In genomic region chr9:19985081-19985480, GRCh38 we compare ENCODE assay signal across 20 cellular contexts.
"Had no signal": no experiment of that assay in that cellular context is flagged by ENCODE, and none has a peak within 500 bp of the region (broad histone marks: within the 10 kb centered on the region; RNA-seq: fewer than 3 reads in every experiment).

No MANE protein-coding gene starts in this region.

- H3K27ac ChIP-seq: foreskin keratinocyte, left ventricle myocardium inferior, neural progenitor cell, sigmoid colon, thoracic aorta, vagina had no signal

- H3K4me3 ChIP-seq: left ventricle myocardium inferior, neural progenitor cell, sigmoid colon, thoracic aorta, vagina had no signal

- DNase-seq: activated CD4-positive, alpha-beta T cell treated with anti-CD3 and anti-CD28 coated beads for 1 hour; activated CD4-positive, alpha-beta T cell treated with anti-CD3 and anti-CD28 coated beads, Interleukin-2, amount 50 U/mL, for 1 hour; activated CD8-positive, alpha-beta T cell treated with anti-CD3 and anti-CD28 coated beads, Interleukin-2, amount 10 ng/mL, durations not matched to agents 7 days and 5 days; activated gamma-delta T cell treated with Interleukin-2 at 50 U/mL for 16 hours; aorta; caudate nucleus; effector CD4-positive, alpha-beta T cell; erythroblast; head of caudate nucleus; hypothalamus; left ventricle myocardium inferior; naive thymus-derived CD8-positive, alpha-beta T cell; sigmoid colon; stimulated activated CD4-positive, alpha-beta T cell treated with anti-CD3 and anti-CD28 coated beads, Interleukin-2, amount 100 ng/mL, for 48 hours; stimulated activated CD8-positive, alpha-beta memory T cell treated with anti-CD3 and anti-CD28 coated beads, Interleukin-4, amount 100 ng/mL, for 48 hours; stimulated activated naive B cell treated with anti-CD40 and anti-IgM and Interleukin-4, amounts not matched to agents 10 μg/mL and 1 μg/mL and 100 μg/mL, for 72 hours had no signal
